8 cellular contexts compared by ENCODE assay signal in the genomic region with DNA sequence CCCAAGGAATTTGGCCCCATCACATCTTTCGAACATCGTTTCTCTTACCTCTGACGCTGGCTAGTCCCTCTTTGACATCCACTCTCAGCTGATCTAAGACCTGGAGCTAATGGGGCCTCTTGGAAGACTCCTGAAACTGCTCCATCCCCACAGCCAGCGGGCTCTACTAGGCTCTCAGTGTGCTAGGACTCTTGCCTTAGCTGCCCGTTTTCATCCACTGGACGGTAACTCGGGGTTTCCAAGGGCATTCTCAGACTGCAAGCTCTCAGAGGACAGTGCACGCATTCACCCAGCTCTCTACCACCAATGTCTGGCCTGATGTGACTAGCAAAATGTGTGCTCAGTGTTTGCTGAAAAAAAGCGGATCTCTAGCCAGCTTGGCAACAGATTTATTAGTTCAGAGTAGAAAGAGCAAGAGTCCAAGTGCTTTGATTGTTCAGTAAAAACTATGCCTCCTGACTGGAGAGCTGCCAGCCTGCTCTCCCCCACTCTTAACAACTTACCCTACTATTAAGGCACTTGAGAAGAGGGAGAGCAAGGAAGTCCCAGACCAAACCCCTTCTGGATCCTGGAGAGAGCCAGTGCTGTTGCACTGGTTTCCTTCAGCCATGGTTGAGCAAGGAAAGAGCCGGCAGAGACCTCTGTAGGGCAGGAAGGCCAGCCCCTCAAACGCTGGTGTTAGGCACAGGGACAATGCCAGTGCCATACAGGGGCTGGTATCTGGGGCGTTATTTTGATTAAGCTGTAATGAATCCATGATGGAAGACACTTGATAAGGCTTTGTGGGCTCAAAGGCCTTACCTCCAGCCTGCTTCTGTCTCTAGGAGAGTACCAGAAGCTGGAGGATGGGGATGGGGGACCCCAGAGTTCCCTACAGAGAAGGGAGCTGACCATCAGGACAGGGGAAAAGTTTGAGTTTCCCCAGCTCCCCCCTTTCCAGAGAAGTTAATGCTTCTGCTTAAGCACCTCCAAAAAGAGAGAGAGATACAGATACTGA. TPM values are rescaled to one million over a fixed set of nuclear protein-coding genes. Genes with fewer than 3 reads are reported as not detected.
DNase-seq lines count a peak whose midpoint lies in the region; ATAC-seq and TF ChIP-seq lines count a peak whose summit lies in the region.

No MANE protein-coding gene starts in this region.

- TF ChIP-seq POLR2A in prostate gland (IDR thresholded peaks at IDR 0.05): no peak

- WGBS in prostate gland: 31% methylated on average over 12 of the region's 12 CpGs

- H3K79me2 ChIP-seq in fibroblast of lung (ENCODE audit: control insufficient read depth, insufficient read depth, low read length): peaks cover 2% of the 10 kb centered on the region

- H3K4me1 ChIP-seq in fibroblast of lung (ENCODE audit: control insufficient read depth, extremely low read depth, insufficient read depth, low read length) (peaks cover 26% of the 10 kb centered on the region), prostate gland (replicated peaks) (peaks cover 27% of the 10 kb centered on the region)

- H3K4me3 ChIP-seq in SK-N-MC: peak overlapping the region; percentile 90
- peak overlapping the region in 3 of 4 experiments; percentile 37 to 56 (median 40) for H3K4me3 ChIP-seq in fibroblast of lung (replicated peaks in 1 of 4; ENCODE audit: control extremely low read depth in 1 of 4, insufficient read depth in 1 of 4, low read depth in 3 of 4, low read length in 4 of 4)
- peak overlapping the region; percentile 40 to 47 for H3K4me3 ChIP-seq in prostate gland

- intact Hi-C loops in prostate gland (cut with DNase I): loop anchor here (5.0 kb wide), 1 partner anchor 36 kb away; a partner anchor contains a TSS

- H3K36me3 ChIP-seq in SK-N-MC (ENCODE audit: insufficient read depth, low read length): peaks cover 42% of the 10 kb centered on the region
- peaks cover 43% of the 10 kb centered on the region for H3K36me3 ChIP-seq in fibroblast of lung (ENCODE audit: control insufficient read depth, insufficient read depth, low read length)
- H3K36me3 ChIP-seq in prostate gland: peaks cover 8 to 41% of the 10 kb centered on the region in 2 donors

- ATAC-seq in GM21390 (IDR thresholded peaks at IDR 0.05; ENCODE audit: unreplicated experiment) (no peak), GM18861 (IDR thresholded peaks at IDR 0.05; ENCODE audit: unreplicated experiment) (no peak)

- H2AFZ ChIP-seq in fibroblast of lung (ENCODE audit: low read length): peak overlapping the region; percentile 35

- H3K27ac ChIP-seq in SK-N-MC (peak overlapping the region; percentile 94), fibroblast of lung (ENCODE audit: insufficient read depth, low read length) (peak overlapping the region; percentile 95), prostate gland (peak overlapping the region; percentile 96)

- H4K20me1 ChIP-seq in fibroblast of lung (ENCODE audit: control insufficient read depth, extremely low read depth, insufficient read depth, low read length): no peaks in the 10 kb centered on the region

- DNase-seq in activated gamma-delta T cell treated with Interleukin-2 at 50 U/mL for 16 hours (peak; percentile 3), activated gamma-delta T cell (lab: John Stamatoyannopoulos, UW) (no peak), SK-N-MC (ENCODE audit: low read depth, low spot score) (no peak), fibroblast of lung (ENCODE audit: low read depth in 2 of 2) (peak in 1 of 2 donors; percentile 23), prostate gland (ENCODE audit: low spot score) (peak; percentile 45), AG20443 (ENCODE audit: low spot score) (no peak)

- no peaks in the 10 kb centered on the region for H3K9me3 ChIP-seq in SK-N-MC (ENCODE audit: low read depth, low read length)
- no peaks in the 10 kb centered on the region for H3K9me3 ChIP-seq in fibroblast of lung (ENCODE audit: control insufficient read depth, insufficient read depth, low read depth, low read length)
- no peaks in the 10 kb centered on the region for H3K9me3 ChIP-seq in prostate gland

- TF ChIP-seq CTCF in fibroblast of lung (conservative IDR thresholded peaks at IDR 0.05 in 1 of 2, IDR thresholded peaks at IDR 0.05 in 1 of 2; ENCODE audit: low read depth in 1 of 2, low read length in 2 of 2) (no peak), prostate gland (IDR thresholded peaks at IDR 0.05) (no peak)

- peak overlapping the region; percentile 81 for H3K4me2 ChIP-seq in fibroblast of lung (ENCODE audit: extremely low read depth, insufficient read depth, low read length)

- peak overlapping the region; percentile 81 for H3K9ac ChIP-seq in SK-N-MC (ENCODE audit: insufficient read length)
- H3K9ac ChIP-seq in fibroblast of lung (ENCODE audit: insufficient read depth, low read length): peak overlapping the region; percentile 82

- H3K27me3 ChIP-seq in fibroblast of lung (ENCODE audit: control insufficient read depth, insufficient read depth, low read length) (no peaks in the 10 kb centered on the region), prostate gland (replicated peaks; ENCODE audit: insufficient read depth) (no peaks in the 10 kb centered on the region)

RNA-seq across cellular contexts. Expression of a gene that starts 9.2 kb away (rescaled TPM):
- 13.9 and 15.7 TPM in 2 replicates for total RNA-seq in fibroblast of lung
- polyA plus RNA-seq in fibroblast of lung: 23.0 and 31.8 TPM in 2 replicates
- 46.7 and 57.7 TPM in 2 replicates for polyA plus RNA-seq in fibroblast of lung (2012)
- polyA minus RNA-seq in fibroblast of lung (ENCODE audit: low replicate concordance): 145 and 281 TPM in 2 replicates
- 10 to 100 TPM; 51.8 to 98.4 TPM for total RNA-seq in prostate gland

RNA-seq across cellular contexts. Expression of a gene that starts 15.6 kb away (rescaled TPM):
- 13.6 and 32.5 TPM in 2 replicates for total RNA-seq in fibroblast of lung
- polyA plus RNA-seq in fibroblast of lung: 7.8 and 15.4 TPM in 2 replicates
- polyA plus RNA-seq in fibroblast of lung (2012): 26.1 and 51.6 TPM in 2 replicates
- polyA minus RNA-seq in fibroblast of lung (ENCODE audit: low replicate concordance): 62.6 and 96.0 TPM in 2 replicates
- 10 to 100 TPM; 38.2 to 45.2 TPM for total RNA-seq in prostate gland

RNA-seq across cellular contexts. Expression of a gene that starts 38.0 kb away (rescaled TPM):
- total RNA-seq in fibroblast of lung (11.0 and 14.7 TPM in 2 replicates), prostate gland (10 to 100 TPM; 32.0 to 67.9 TPM)
- polyA plus RNA-seq in fibroblast of lung: 8.0 and 14.5 TPM in 2 replicates
- 16.1 and 25.3 TPM in 2 replicates for polyA plus RNA-seq in fibroblast of lung (2012)
- polyA minus RNA-seq in fibroblast of lung (ENCODE audit: low replicate concordance): 80.6 and 89.1 TPM in 2 replicates

RNA-seq across cellular contexts. Expression of a gene that starts 39.5 kb away (rescaled TPM):
- 16.7 and 19.3 TPM in 2 replicates for total RNA-seq in fibroblast of lung
- 10.6 and 14.7 TPM in 2 replicates for polyA plus RNA-seq in fibroblast of lung
- 20.2 and 31.5 TPM in 2 replicates for polyA plus RNA-seq in fibroblast of lung (2012)
- 45.3 and 49.2 TPM in 2 replicates for polyA minus RNA-seq in fibroblast of lung (ENCODE audit: low replicate concordance)
- total RNA-seq in prostate gland: 10 to 100 TPM; 42.7 to 67.9 TPM

RNA-seq across cellular contexts. Expression of a gene that starts 57.9 kb away (rescaled TPM):
- total RNA-seq in fibroblast of lung: under 0.01 TPM in 1 of 2 replicates, not detected in the other
- not detected in 2 replicates for polyA plus RNA-seq in fibroblast of lung
- polyA plus RNA-seq in fibroblast of lung (2012): 0.10 TPM in 1 of 2 replicates, not detected in the other
- not detected in 2 replicates for polyA minus RNA-seq in fibroblast of lung (ENCODE audit: low replicate concordance)
- total RNA-seq in prostate gland: under 1 TPM in 1 of 2 donors, not detected in 1; 0.74 TPM

Comparison
In these comparisons a context has a peak if more than half of its experiments do, and no peak if none do; other contexts are left out.
1. DNase-seq: peak in activated gamma-delta T cell treated with Interleukin-2 at 50 U/mL for 16 hours (single experiment) and prostate gland (single experiment); none in activated gamma-delta T cell (single experiment), SK-N-MC (single experiment) and AG20443 (single experiment).
2. H3K4me3 ChIP-seq: peak in every context shown above with its lines; median percentile 90 in SK-N-MC; 44 in prostate gland; 40 in fibroblast of lung.
3. Peak in every context shown above with its lines, with median percentiles within 50 percentile points of each other: H3K27ac ChIP-seq.